Comparison of ENCODE assay signal across 1 cellular context in genomic region chr11:111917788-111918187, GRCh38.
TF ChIP-seq lines count a peak whose summit lies in the region.

No MANE protein-coding gene starts in this region.

TF ChIP-seq in HepG2, 621 proteins besides CTCF, POLR2A, EP300 and RAD21 (continued from another document and continues in another):
- TF ChIP-seq ARID5B (CRISPR knock-in tag; IDR thresholded peaks at IDR 0.05) (peak; percentile 38; the same call in 1 of the 2 replicates), ZBTB40 (IDR thresholded peaks at IDR 0.05) (no peak), ZBTB40 (CRISPR knock-in tag; IDR thresholded peaks at IDR 0.05) (no peak), NCOR1 (IDR thresholded peaks at IDR 0.05; ENCODE audit: borderline replicate concordance, low read length) (peak; percentile 37; the same call in 1 of the 2 replicates), ADNP (CRISPR knock-in tag; IDR thresholded peaks at IDR 0.05) (no peak), ZMAT3 (CRISPR knock-in tag; conservative IDR thresholded peaks at IDR 0.05) (0 out of 2 replicates have a peak, but pooled peaks have one; percentile 9), GATAD2A (CRISPR knock-in tag; IDR thresholded peaks at IDR 0.05) (peak; percentile 36; the same call in 1 of the 2 replicates), ZNF101 (CRISPR knock-in tag; IDR thresholded peaks at IDR 0.05; ENCODE audit: borderline replicate concordance, low read depth) (no peak), RXRB (CRISPR knock-in tag; IDR thresholded peaks at IDR 0.05; ENCODE audit: borderline replicate concordance) (0 out of 2 replicates have a peak, but pooled peaks have one; percentile 11), DMTF1 (CRISPR knock-in tag; IDR thresholded peaks at IDR 0.05) (no peak), ATF7-NPFF (CRISPR knock-in tag; IDR thresholded peaks at IDR 0.05; ENCODE audit: low read depth) (no peak), ZNF749 (CRISPR knock-in tag; IDR thresholded peaks at IDR 0.05; ENCODE audit: borderline replicate concordance) (no peak), MXD3 (CRISPR knock-in tag; IDR thresholded peaks at IDR 0.05) (no peak), ZNF788 (CRISPR knock-in tag; IDR thresholded peaks at IDR 0.05; ENCODE audit: borderline replicate concordance) (no peak), ZNF264 (CRISPR knock-in tag; IDR thresholded peaks at IDR 0.05) (no peak), E2F5 (CRISPR knock-in tag; conservative IDR thresholded peaks at IDR 0.05) (no peak), NR2F2 (IDR thresholded peaks at IDR 0.05; ENCODE audit: borderline replicate concordance, low read depth) (no peak), RARA (CRISPR knock-in tag; IDR thresholded peaks at IDR 0.05) (no peak), ZNF20 (CRISPR knock-in tag; IDR thresholded peaks at IDR 0.05) (no peak), ZBTB2 (CRISPR knock-in tag; IDR thresholded peaks at IDR 0.05; ENCODE audit: low read depth) (no peak), ZNF704 (CRISPR knock-in tag; IDR thresholded peaks at IDR 0.05; ENCODE audit: borderline replicate concordance) (no peak), HNF1B (CRISPR knock-in tag; IDR thresholded peaks at IDR 0.05) (0 out of 2 replicates have a peak, but pooled peaks have one; percentile 49)
